8 cellular contexts compared by ENCODE assay signal in genomic region chr7:100099452-100099851, GRCh38. TPM values are rescaled to one million over a fixed set of nuclear protein-coding genes. Genes with fewer than 3 reads are reported as not detected.
DNase-seq lines count a peak whose midpoint lies in the region; ATAC-seq, FAIRE-seq and TF ChIP-seq lines count a peak whose summit lies in the region.

No MANE protein-coding gene starts in this region.

- H3K4me1 Mint-ChIP-seq in brain = peaks cover 40% of the 10 kb centered on the region

- TF ChIP-seq EP300 in A549 (IDR thresholded peaks at IDR 0.05) = no peak

- peak overlapping the region; percentile 92 to 98 (median 95) for H3K4me3 Mint-ChIP-seq in brain

- H3K27ac ChIP-seq in A549 = peak overlapping the region; percentile 94 to 100; a peak in 5 of 6 replicates
- no peak overlapping the region; the same call in 1 of the 2 replicates for H3K27ac ChIP-seq in HL-60 (replicated peaks)
- no peak overlapping the region for H3K27ac ChIP-seq in mucosa of rectum (ENCODE audit: low read depth in 2 of 2, low read length in 2 of 2)

- peaks cover 42 to 52% of the 10 kb centered on the region in 2 donors for H3K36me3 ChIP-seq in mucosa of rectum (ENCODE audit: control insufficient read depth in 2 of 2, insufficient read depth in 2 of 2, low read length in 2 of 2)

- no peak for TF ChIP-seq POLR2A in A549 (IDR thresholded peaks at IDR 0.05; ENCODE audit: low read length)
- no peak for TF ChIP-seq POLR2A in GM12891 (IDR thresholded peaks at IDR 0.05; ENCODE audit: low read depth, low read length)

- peaks cover 14% of the 10 kb centered on the region for H3K27me3 Mint-ChIP-seq in brain

- CTCF ChIA-PET in A549 (lab: Yijun Ruan, JAX) = interaction anchor here (0.6 to 3.9 kb wide), 3 partner anchors 24 to 47 kb away, joined by 3 to 33 read pairs (median 4); no protein-coding TSS in a partner anchor

- ATAC-seq in A549 (no peak), GM18517 (IDR thresholded peaks at IDR 0.05; ENCODE audit: unreplicated experiment) (no peak)

- H3K36me3 Mint-ChIP-seq in brain = peaks cover 66% of the 10 kb centered on the region

- H3K4me3 ChIP-seq in A549 (peak overlapping the region; percentile 98), HL-60 (replicated peaks; ENCODE audit: insufficient read depth, low read length) (peak overlapping the region; percentile 97), mucosa of rectum (ENCODE audit: low read length in 2 of 2) (peak overlapping the region; percentile 84 to 86)

- H3K27ac Mint-ChIP-seq in brain = peak overlapping the region; percentile 79 to 95 (median 90)

- no peak for FAIRE-seq in A549 (lab: Jason Lieb, UNC)
- FAIRE-seq in GM12891 (lab: Jason Lieb, UNC) = no peak

- TF ChIP-seq CTCF in A549 (IDR thresholded peaks at IDR 0.05) (no peak), HL-60 (IDR thresholded peaks at IDR 0.05; ENCODE audit: insufficient read depth, low read length) (no peak), brain (conservative IDR thresholded peaks at IDR 0.05) (no peak)

- H3K27me3 ChIP-seq in HL-60 (ENCODE audit: insufficient read depth, poor library complexity, severe bottlenecking) (no peaks in the 10 kb centered on the region), mucosa of rectum (ENCODE audit: control insufficient read depth in 2 of 2, insufficient read depth in 2 of 2, low read length in 2 of 2) (no peaks in the 10 kb centered on the region)

- H3K4me2 ChIP-seq in A549 = peak overlapping the region; percentile 85

- no peaks in the 10 kb centered on the region for H3K9me3 ChIP-seq in A549
- no peaks in the 10 kb centered on the region for H3K9me3 ChIP-seq in mucosa of rectum (ENCODE audit: control insufficient read depth in 2 of 2, low read length in 2 of 2)

- POLR2A ChIA-PET in A549 (lab: Yijun Ruan, JAX) = no interaction called here

- 86% methylated on average over 12 of the region's 12 CpGs for WGBS in A549 (ENCODE audit: missing lambda C conversion rate)

- peaks cover 18% of the 10 kb centered on the region for H3K4me1 ChIP-seq in A549
- peaks cover 11 to 17% of the 10 kb centered on the region in 2 donors for H3K4me1 ChIP-seq in mucosa of rectum (ENCODE audit: control insufficient read depth in 2 of 2, insufficient read depth in 2 of 2, low read length in 2 of 2)

- H3K9me3 Mint-ChIP-seq in brain = peaks cover 0 to 2% (median 0%) of the 10 kb centered on the region in 5 experiments

- H3K9ac ChIP-seq in mucosa of rectum (ENCODE audit: low read depth in 1 of 2, low read length in 2 of 2) = peak overlapping the region in 1 of 2 donors; percentile 68

- no peak for DNase-seq in A549 (ENCODE audit: low read depth in 1 of 2, low spot score in 1 of 2)
- no peak for DNase-seq in HL-60 (ENCODE audit: low read depth in 1 of 2, low spot score in 1 of 2)
- no peak for DNase-seq in NCI-H2081 treated with DMSO at 0.1 percent for 48 hours (lab: John Stamatoyannopoulos, UW)
- no peak for DNase-seq in NCI-H1048 (lab: John Stamatoyannopoulos, UW)
- DNase-seq in GM12891 (ENCODE audit: insufficient read length, low spot score) = no peak

- TF ChIP-seq RAD21 in A549 (conservative IDR thresholded peaks at IDR 0.05 in 1 of 2, IDR thresholded peaks at IDR 0.05 in 1 of 2) = no peak

TF ChIP-seq in A549, 52 proteins besides CTCF, POLR2A, EP300 and RAD21 (continues in another document):
- TF ChIP-seq HMGXB4 (CRISPR knock-in tag; IDR thresholded peaks at IDR 0.05; ENCODE audit: borderline replicate concordance) (no peak), KDM1A (IDR thresholded peaks at IDR 0.05; ENCODE audit: low read depth) (no peak)

TF ChIP-seq in GM12891, 5 proteins besides CTCF, POLR2A, EP300 and RAD21:
- no peak for TF ChIP-seq POLR2AphosphoS5 (IDR thresholded peaks at IDR 0.05; ENCODE audit: low read depth, low read length)
- no peak for TF ChIP-seq PAX5 (IDR thresholded peaks at IDR 0.05; ENCODE audit: insufficient read depth, low read length, severe bottlenecking)
- no peak for TF ChIP-seq POU2F2 (IDR thresholded peaks at IDR 0.05; ENCODE audit: low read depth, low read length)
- no peak for TF ChIP-seq TAF1 (IDR thresholded peaks at IDR 0.05; ENCODE audit: low read depth, low read length)
- no peak for TF ChIP-seq SPI1 (IDR thresholded peaks at IDR 0.05; ENCODE audit: low read depth, low read length)

RNA-seq across cellular contexts. Expression of gene MCM7, which starts 1.7 kb away (rescaled TPM):
- polyA plus RNA-seq in A549 (2011; rRNA removed) (138 and 145 TPM in 2 replicates), A549 (2017; fragmentation: RNase III; extraction: RNeasy Plus Mini Kit Qiagen cat#74134 plus additional on column Dnase treatment) (265 to 287 TPM (median 280 TPM) in 3 replicates), brain (ENCODE audit: insufficient read depth, low read depth, low replicate concordance) (233 TPM)
- 433 and 443 TPM in 2 replicates for polyA plus RNA-seq in A549 (2012; cell fraction: cytosol; rRNA removed)
- polyA plus RNA-seq in A549 (2012; cell fraction: nucleus; rRNA removed) = 711 and 931 TPM in 2 replicates
- polyA minus RNA-seq in A549 (2011; rRNA and poly(A)+ RNA removed) = 261 and 274 TPM in 2 replicates
- polyA plus RNA-seq in GM12891 (2012; ENCODE audit: low read depth, missing spikeins) = 180 TPM

RNA-seq across cellular contexts. Expression of gene AP4M1, which starts 2.0 kb away (rescaled TPM):
- polyA plus RNA-seq in A549 (2011; rRNA removed) (13.7 and 16.6 TPM in 2 replicates), A549 (2017; fragmentation: RNase III; extraction: RNeasy Plus Mini Kit Qiagen cat#74134 plus additional on column Dnase treatment) (16.5 to 18.3 TPM (median 18.1 TPM) in 3 replicates), brain (ENCODE audit: insufficient read depth, low read depth, low replicate concordance) (27.2 TPM)
- 17.3 and 19.4 TPM in 2 replicates for polyA plus RNA-seq in A549 (2012; cell fraction: cytosol; rRNA removed)
- polyA plus RNA-seq in A549 (2012; cell fraction: nucleus; rRNA removed) = 35.9 and 37.0 TPM in 2 replicates
- polyA minus RNA-seq in A549 (2011; rRNA and poly(A)+ RNA removed) = 22.7 and 28.1 TPM in 2 replicates
- 9.1 TPM for polyA plus RNA-seq in GM12891 (2012; ENCODE audit: low read depth, missing spikeins)

RNA-seq across cellular contexts. Expression of gene COPS6, which starts 10.7 kb away (rescaled TPM):
- 190 and 192 TPM in 2 replicates for polyA plus RNA-seq in A549 (2011; rRNA removed)
- polyA plus RNA-seq in A549 (2012; cell fraction: cytosol; rRNA removed) = 284 TPM in 2 replicates
- polyA plus RNA-seq in A549 (2012; cell fraction: nucleus; rRNA removed) = 142 and 159 TPM in 2 replicates
- 205 to 295 TPM (median 219 TPM) in 3 replicates for polyA plus RNA-seq in A549 (2017; fragmentation: RNase III; extraction: RNeasy Plus Mini Kit Qiagen cat#74134 plus additional on column Dnase treatment)
- polyA minus RNA-seq in A549 (2011; rRNA and poly(A)+ RNA removed) = 225 and 256 TPM in 2 replicates
- polyA plus RNA-seq in brain (ENCODE audit: insufficient read depth, low read depth, low replicate concordance) = 247 TPM
- polyA plus RNA-seq in GM12891 (2012; ENCODE audit: low read depth, missing spikeins) = 80.2 TPM

RNA-seq across cellular contexts. Expression of gene ZNF3, which starts 17.9 kb away (rescaled TPM):
- polyA plus RNA-seq in A549 (2011; rRNA removed) (29.0 and 30.2 TPM in 2 replicates), A549 (2017; fragmentation: RNase III; extraction: RNeasy Plus Mini Kit Qiagen cat#74134 plus additional on column Dnase treatment) (19.9 to 23.7 TPM (median 22.5 TPM) in 3 replicates), brain (ENCODE audit: insufficient read depth, low read depth, low replicate concordance) (53.2 TPM)
- polyA plus RNA-seq in A549 (2012; cell fraction: cytosol; rRNA removed) = 11.0 and 12.3 TPM in 2 replicates
- 27.9 and 35.0 TPM in 2 replicates for polyA plus RNA-seq in A549 (2012; cell fraction: nucleus; rRNA removed)
- polyA minus RNA-seq in A549 (2011; rRNA and poly(A)+ RNA removed) = 33.9 and 42.7 TPM in 2 replicates
- polyA plus RNA-seq in GM12891 (2012; ENCODE audit: low read depth, missing spikeins) = 17.4 TPM

RNA-seq across cellular contexts. Expression of gene TAF6, which starts 19.7 kb away (rescaled TPM):
- polyA plus RNA-seq in A549 (2011; rRNA removed) (36.2 and 45.1 TPM in 2 replicates), A549 (2017; fragmentation: RNase III; extraction: RNeasy Plus Mini Kit Qiagen cat#74134 plus additional on column Dnase treatment) (57.0 to 62.5 TPM (median 57.1 TPM) in 3 replicates), brain (ENCODE audit: insufficient read depth, low read depth, low replicate concordance) (124 TPM)
- 59.9 and 72.2 TPM in 2 replicates for polyA plus RNA-seq in A549 (2012; cell fraction: cytosol; rRNA removed)
- polyA plus RNA-seq in A549 (2012; cell fraction: nucleus; rRNA removed) = 89.3 and 105 TPM in 2 replicates
- 46.2 and 51.4 TPM in 2 replicates for polyA minus RNA-seq in A549 (2011; rRNA and poly(A)+ RNA removed)
- polyA plus RNA-seq in GM12891 (2012; ENCODE audit: low read depth, missing spikeins) = 23.2 TPM

Comparison
In these comparisons a context has a peak if more than half of its experiments do, and no peak if none do; other contexts are left out.
1. H3K27ac ChIP-seq: peak in A549 (2 of 2); none in HL-60 (single experiment) and mucosa of rectum (0 of 2).
2. Peak in every context shown above with its lines, with median percentiles within 50 percentile points of each other: H3K4me3 ChIP-seq.